Comparison of ENCODE assay signal across 23 cellular contexts in genomic region chr16:19418200-19418599, GRCh38. TPM values are rescaled to one million over a fixed set of nuclear protein-coding genes. Genes with fewer than 3 reads are reported as not detected.
A peak's percentile ranks its signal among the peaks of the same experiment; 100 is the strongest.
DNase-seq lines count a peak whose midpoint lies in the region; ATAC-seq and TF ChIP-seq lines count a peak whose summit lies in the region.
"Had no signal": no experiment of that assay in that cellular context is flagged by ENCODE, and none has a peak within 500 bp of the region (broad histone marks: within the 10 kb centered on the region; RNA-seq: fewer than 3 reads in every experiment).

No MANE protein-coding gene starts in this region.

- H3K9ac ChIP-seq in duodenal mucosa (ENCODE audit: low read depth in 1 of 2, low read length in 2 of 2): peak overlapping the region; percentile 83 to 99
- H3K9ac ChIP-seq: BLaER1 treated with 17β-estradiol and CSF1 and Interleukin-3, amounts not matched to agents 10 nM and 100 nM; KMS-11 had no signal

- no peak for TF ChIP-seq POLR2A in breast epithelium (IDR thresholded peaks at IDR 0.05)

- CTCF ChIA-PET in MCF 10A (lab: Yijun Ruan, JAX): interaction anchor here (0.6 to 1.5 kb wide), 5 partner anchors 29 to 300 kb away, joined by 3 to 5 read pairs (median 3); no protein-coding TSS in a partner anchor

- no peaks in the 10 kb centered on the region for H3K27me3 Mint-ChIP-seq in MCF 10A (ENCODE audit: insufficient read depth, unreplicated experiment)

- no peaks in the 10 kb centered on the region for H3K36me3 Mint-ChIP-seq in MCF 10A (ENCODE audit: insufficient read depth, unreplicated experiment)
- H3K36me3 Mint-ChIP-seq: CD8-positive, alpha-beta memory T cell had no signal

- POLR2A ChIA-PET in MCF 10A (lab: Yijun Ruan, JAX): no interaction called here

- H3K27ac ChIP-seq in breast epithelium (peak overlapping the region; percentile 43 to 60), duodenal mucosa (ENCODE audit: low read depth, low read length) (peak overlapping the region; percentile 88), muscle layer of duodenum (ENCODE audit: low read length) (peak overlapping the region; percentile 91), upper lobe of right lung (peak overlapping the region; percentile 3), foreskin keratinocyte (no peak overlapping the region)
- H3K27ac ChIP-seq: 22Rv1; BLaER1 treated with 17β-estradiol and CSF1 and Interleukin-3, amounts not matched to agents 10 nM and 100 nM; KMS-11; SK-N-MC had no signal

- DNase-seq in breast epithelium (ENCODE audit: low spot score in 2 of 2) (no peak), MCF 10A (ENCODE audit: unreplicated experiment) (no peak), upper lobe of right lung (no peak), SK-N-DZ (ENCODE audit: low spot score) (no peak), foreskin keratinocyte (no peak)
- DNase-seq: CD8-positive, alpha-beta memory T cell; NCI-H1105 treated with DMSO at 0.1 percent for 48 hours; NCI-H2081; NCI-H2171; NCI-H524 treated with DMSO at 0.1 percent for 48 hours; NCI-H82; RPMI8226; SHP77 had no signal

- H3K27me3 ChIP-seq in breast epithelium: no peaks in the 10 kb centered on the region
- no peaks in the 10 kb centered on the region for H3K27me3 ChIP-seq in duodenal mucosa (ENCODE audit: control insufficient read depth in 1 of 2, insufficient read depth in 2 of 2, low read length in 2 of 2)
- no peaks in the 10 kb centered on the region for H3K27me3 ChIP-seq in muscle layer of duodenum (ENCODE audit: low read depth, low read length)
- no peaks in the 10 kb centered on the region for H3K27me3 ChIP-seq in upper lobe of right lung
- no peaks in the 10 kb centered on the region for H3K27me3 ChIP-seq in foreskin keratinocyte
- H3K27me3 ChIP-seq: BLaER1 treated with 17β-estradiol and CSF1 and Interleukin-3, amounts not matched to agents 10 nM and 100 nM had no signal

- no TSS peak for BruUV-seq in MCF 10A (replicated peaks; lab: Mats Ljungman, UMichigan)

- H3K36me3 ChIP-seq in breast epithelium (no peaks in the 10 kb centered on the region), duodenal mucosa (ENCODE audit: control insufficient read depth in 1 of 2, insufficient read depth in 2 of 2, low read length in 2 of 2) (no peaks in the 10 kb centered on the region), muscle layer of duodenum (ENCODE audit: control insufficient read depth in 1 of 2, insufficient read depth in 2 of 2, low read length in 2 of 2) (no peaks in the 10 kb centered on the region), upper lobe of right lung (no peaks in the 10 kb centered on the region)
- H3K36me3 ChIP-seq: BLaER1 treated with 17β-estradiol and CSF1 and Interleukin-3, amounts not matched to agents 10 nM and 100 nM; HAP-1 had no signal

- no peak overlapping the region for H3K27ac Mint-ChIP-seq in MCF 10A (ENCODE audit: low read depth, unreplicated experiment)
- H3K27ac Mint-ChIP-seq: CD8-positive, alpha-beta memory T cell; GM23338 had no signal

- no peak for TF ChIP-seq CTCF in breast epithelium (IDR thresholded peaks at IDR 0.05)
- TF ChIP-seq CTCF in MCF 10A (IDR thresholded peaks at IDR 0.05; ENCODE audit: unreplicated experiment): no peak
- no peak for TF ChIP-seq CTCF in upper lobe of right lung (IDR thresholded peaks at IDR 0.05)
- no peak for TF ChIP-seq CTCF in foreskin keratinocyte (conservative IDR thresholded peaks at IDR 0.05)

- intact Hi-C loops in breast epithelium (cut with DNase I; ENCODE audit: low total_unique reads): no loop called here
- intact Hi-C loops in MCF 10A (cut with micrococcal nuclease): no loop called here
- intact Hi-C loops in upper lobe of right lung (cut with DNase I): no loop called here

- no peaks in the 10 kb centered on the region for H3K9me3 ChIP-seq in breast epithelium
- H3K9me3 ChIP-seq in duodenal mucosa (ENCODE audit: control insufficient read depth in 1 of 2, low read length in 2 of 2): no peaks in the 10 kb centered on the region
- H3K9me3 ChIP-seq in muscle layer of duodenum (ENCODE audit: control insufficient read depth in 1 of 2, low read length in 2 of 2): no peaks in the 10 kb centered on the region
- H3K9me3 ChIP-seq in upper lobe of right lung: no peaks in the 10 kb centered on the region
- H3K9me3 ChIP-seq: HAP-1 had no signal

- H3K4me1 Mint-ChIP-seq in MCF 10A (ENCODE audit: insufficient read depth, unreplicated experiment): peaks cover 30% of the 10 kb centered on the region
- H3K4me1 Mint-ChIP-seq: CD8-positive, alpha-beta memory T cell had no signal

- no peak overlapping the region for H3K4me3 Mint-ChIP-seq in MCF 10A (ENCODE audit: unreplicated experiment)
- H3K4me3 Mint-ChIP-seq: CD8-positive, alpha-beta memory T cell; GM23338 had no signal

- H3K4me1 ChIP-seq in breast epithelium (no peaks in the 10 kb centered on the region), duodenal mucosa (ENCODE audit: control insufficient read depth in 1 of 2, insufficient read depth in 2 of 2, low read length in 2 of 2) (peaks cover 15 to 18% of the 10 kb centered on the region in 2 donors), muscle layer of duodenum (ENCODE audit: control insufficient read depth in 1 of 2, insufficient read depth in 2 of 2, low read length in 2 of 2) (no peaks in the 10 kb centered on the region), upper lobe of right lung (no peaks in the 10 kb centered on the region), foreskin keratinocyte (no peaks in the 10 kb centered on the region)
- H3K4me1 ChIP-seq: BLaER1 treated with 17β-estradiol and CSF1 and Interleukin-3, amounts not matched to agents 10 nM and 100 nM had no signal

- H3K4me3 ChIP-seq in breast epithelium (peak overlapping the region in 1 of 3 donors; percentile 37), duodenal mucosa (ENCODE audit: low read depth in 1 of 2, low read length in 2 of 2) (peak overlapping the region; percentile 79 to 87), muscle layer of duodenum (ENCODE audit: low read depth in 1 of 2, low read length in 2 of 2) (peak overlapping the region in 1 of 2 donors; percentile 64), upper lobe of right lung (peak overlapping the region; percentile 32)
- H3K4me3 ChIP-seq: BLaER1 treated with 17β-estradiol and CSF1 and Interleukin-3, amounts not matched to agents 10 nM and 100 nM; GM23338; HAP-1; SK-N-MC had no signal

- H3K9me3 Mint-ChIP-seq in MCF 10A (ENCODE audit: unreplicated experiment): peaks cover 6% of the 10 kb centered on the region

- no peak for ATAC-seq in upper lobe of right lung
- no peak for ATAC-seq in foreskin keratinocyte
- no peak for ATAC-seq in GM21390 (IDR thresholded peaks at IDR 0.05; ENCODE audit: unreplicated experiment)
- ATAC-seq: GM23338 had no signal

RNA-seq across cellular contexts. Expression of gene TMC5, which starts 0.5 kb away (rescaled TPM):
- total RNA-seq in breast epithelium (10 to 100 TPM in 2 of 3 donors, under 1 TPM in 1; under 0.01 to 40.3 (median 28.8) TPM), MCF 10A (2022) (0.10 and 0.16 TPM in 2 replicates), upper lobe of right lung (68.7 TPM), foreskin keratinocyte (0.21 and 0.65 TPM in 2 replicates)
- polyA plus RNA-seq in SK-N-DZ (2014; cell fraction: cytosol; rRNA removed): 0.15 and 0.27 TPM in 2 replicates
- 0.14 and 0.28 TPM in 2 replicates for polyA plus RNA-seq in SK-N-DZ (2014; cell fraction: nucleus; rRNA removed)
- polyA plus RNA-seq in foreskin keratinocyte: 0.18 and 0.29 TPM in 2 replicates
- total RNA-seq: CD8-positive, alpha-beta memory T cell; HT1080 had no signal
- polyA plus RNA-seq: CD8-positive, alpha-beta memory T cell had no signal
